In the genomic region with DNA sequence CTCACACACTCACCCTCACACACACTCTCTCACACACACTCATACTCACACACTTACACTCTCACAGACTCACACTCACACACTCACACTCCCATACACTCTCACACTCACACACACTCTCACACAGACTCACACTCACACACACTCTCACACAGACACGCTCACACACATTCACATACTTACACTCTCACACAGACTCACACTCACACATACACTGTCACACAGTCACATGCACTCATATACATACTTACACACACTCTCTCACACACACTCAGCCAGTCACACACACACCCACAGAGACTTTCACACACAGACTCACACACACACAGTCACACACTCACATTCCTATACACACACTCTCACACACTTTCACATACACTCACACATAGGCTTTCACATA, we compare ENCODE assay signal across 8 cellular contexts.
"Had no signal": no experiment of that assay in that cellular context is flagged by ENCODE, and none has a peak within 500 bp of the region (broad histone marks: within the 10 kb centered on the region; RNA-seq: fewer than 3 reads in every experiment).

No MANE protein-coding gene starts in this region.

- H3K4me1 Mint-ChIP-seq: IgD-negative memory B cell had no signal

- H3K4me2 ChIP-seq: GM23338, KMS-11 had no signal

- H3K4me3 ChIP-seq: GM23338 had no signal

- H3K27ac ChIP-seq: HL-60, KMS-11 had no signal

- H3K36me3 Mint-ChIP-seq: IgD-negative memory B cell had no signal

- H3K9me3 Mint-ChIP-seq: GM23338, IgD-negative memory B cell had no signal

- DNase-seq: H7, HCEC 1CT, HFFc6, KBM-7 had no signal

- H2AFZ ChIP-seq: GM23338 had no signal

- H3K9ac ChIP-seq: KMS-11 had no signal

- H3K27ac Mint-ChIP-seq: GM23338, HFFc6, IgD-negative memory B cell had no signal

- H3K4me3 Mint-ChIP-seq: GM23338, HFFc6, IgD-negative memory B cell had no signal
